In genomic region chr6:111572216-111572706, GRCh38 we compare ENCODE assay signal across 23 cellular contexts. TPM values are rescaled to one million over a fixed set of nuclear protein-coding genes. Genes with fewer than 3 reads are reported as not detected.
A peak's percentile ranks its signal among the peaks of the same experiment; 100 is the strongest.
DNase-seq lines count a peak whose midpoint lies in the region; ATAC-seq and TF ChIP-seq lines count a peak whose summit lies in the region.
"Had no signal": no experiment of that assay in that cellular context is flagged by ENCODE, and none has a peak within 500 bp of the region (broad histone marks: within the 10 kb centered on the region; RNA-seq: fewer than 3 reads in every experiment).

No MANE protein-coding gene starts in this region.

- H3K4me1 Mint-ChIP-seq in activated T-cell treated with anti-CD3 and anti-CD28 coated beads, Interleukin-2, amount 50 U/mL, for 72 hours (ENCODE audit: low read depth): peaks cover 67% of the 10 kb centered on the region

- intact Hi-C loops in stomach (cut with DNase I; ENCODE audit: low total_unique reads): no loop called here
- intact Hi-C loops in ascending aorta (cut with DNase I): no loop called here

- no peak overlapping the region for H3K4me3 Mint-ChIP-seq in activated T-cell treated with anti-CD3 and anti-CD28 coated beads, Interleukin-2, amount 50 U/mL, for 72 hours
- H3K4me3 Mint-ChIP-seq: activated T-helper 1 cell treated with anti-CD3 and anti-CD28 coated beads, Interleukin-12 subunit alpha, Interleukin-12 subunit beta, Interleukin-2, Interleukin-4 antibody, amounts not matched to agents 30 ng/mL and 10 ng/mL and 1 ng/mL, durations not matched to agents 14 hours and 24 hours and 36 hours; stimulated activated memory B cell treated with anti-CD40 and anti-IgM and Interleukin-4, amounts not matched to agents 10 μg/mL and 1 μg/mL and 100 μg/mL, for 72 hours had no signal

- POLR2A ChIA-PET in RWPE1 (lab: Yijun Ruan, JAX; ENCODE audit: low non-redundant PET): interaction anchor here (1.1 kb wide), 1 partner anchor 7 kb away, joined by 3 read pairs; no protein-coding TSS in a partner anchor

- H3K27me3 Mint-ChIP-seq in activated T-cell treated with anti-CD3 and anti-CD28 coated beads, Interleukin-2, amount 50 U/mL, for 72 hours (ENCODE audit: low read depth): no peaks in the 10 kb centered on the region
- H3K27me3 Mint-ChIP-seq: stimulated activated memory B cell treated with anti-CD40 and anti-IgM and Interleukin-4, amounts not matched to agents 10 μg/mL and 1 μg/mL and 100 μg/mL, for 72 hours had no signal

- H3K9me3 Mint-ChIP-seq in activated T-cell treated with anti-CD3 and anti-CD28 coated beads, Interleukin-2, amount 50 U/mL, for 72 hours: no peaks in the 10 kb centered on the region
- H3K9me3 Mint-ChIP-seq: activated T-helper 1 cell treated with anti-CD3 and anti-CD28 coated beads, Interleukin-12 subunit alpha, Interleukin-12 subunit beta, Interleukin-2, Interleukin-4 antibody, amounts not matched to agents 30 ng/mL and 10 ng/mL and 1 ng/mL, durations not matched to agents 14 hours and 24 hours and 36 hours; stimulated activated memory B cell treated with anti-CD40 and anti-IgM and Interleukin-4, amounts not matched to agents 10 μg/mL and 1 μg/mL and 100 μg/mL, for 72 hours had no signal

- TF ChIP-seq CTCF in RWPE1 (conservative IDR thresholded peaks at IDR 0.05; ENCODE audit: low read depth) (no peak), stomach (IDR thresholded peaks at IDR 0.05) (no peak), ascending aorta (IDR thresholded peaks at IDR 0.05) (no peak)

- H3K27me3 ChIP-seq in stomach: no peaks in the 10 kb centered on the region
- H3K27me3 ChIP-seq in ascending aorta: no peaks in the 10 kb centered on the region
- H3K27me3 ChIP-seq: cardiac muscle cell, gastroesophageal sphincter, right atrium auricular region, tibial nerve had no signal

- H3K36me3 ChIP-seq in stomach: peaks cover 19 to 82% (median 61%) of the 10 kb centered on the region in 4 donors
- H3K36me3 ChIP-seq in ascending aorta: peaks cover 6 to 29% of the 10 kb centered on the region in 2 donors

- H3K36me3 Mint-ChIP-seq in activated T-cell treated with anti-CD3 and anti-CD28 coated beads, Interleukin-2, amount 50 U/mL, for 72 hours (ENCODE audit: insufficient read depth in 2 of 2): peaks cover 13 to 38% of the 10 kb centered on the region in 2 donors

- H3K27ac Mint-ChIP-seq in activated T-cell treated with anti-CD3 and anti-CD28 coated beads, Interleukin-2, amount 50 U/mL, for 72 hours: no peak overlapping the region
- H3K27ac Mint-ChIP-seq: activated T-helper 1 cell treated with anti-CD3 and anti-CD28 coated beads, Interleukin-12 subunit alpha, Interleukin-12 subunit beta, Interleukin-2, Interleukin-4 antibody, amounts not matched to agents 30 ng/mL and 10 ng/mL and 1 ng/mL, durations not matched to agents 14 hours and 24 hours and 36 hours; stimulated activated memory B cell treated with anti-CD40 and anti-IgM and Interleukin-4, amounts not matched to agents 10 μg/mL and 1 μg/mL and 100 μg/mL, for 72 hours had no signal

- H3K9me3 ChIP-seq in stomach: no peaks in the 10 kb centered on the region
- H3K9me3 ChIP-seq in ascending aorta: no peaks in the 10 kb centered on the region
- H3K9me3 ChIP-seq: Caco-2, gastroesophageal sphincter, right atrium auricular region, tibial nerve had no signal

- no peak for ATAC-seq in HG03139 (IDR thresholded peaks at IDR 0.05; ENCODE audit: unreplicated experiment)
- ATAC-seq in activated T-cell treated with anti-CD3 and anti-CD28 coated beads, Interleukin-2, amount 50 U/mL, for 72 hours (replicated peaks in 1 of 2): no peak
- ATAC-seq: activated CD4-positive, CD25-positive, alpha-beta regulatory T cell treated with anti-CD3 and anti-CD28 coated beads, Interleukin-2, amount 50 U/mL, for 24 hours; stimulated activated memory B cell treated with anti-CD40 and anti-IgM and Interleukin-4, amounts not matched to agents 10 μg/mL and 1 μg/mL and 100 μg/mL, for 72 hours had no signal

- H3K27ac ChIP-seq in RWPE1 (peak overlapping the region; percentile 90), epithelial cell of prostate (peak overlapping the region; percentile 84), stomach (peak overlapping the region in 4 of 5 donors; percentile 25 to 74 (median 34)), ascending aorta (peak overlapping the region in 1 of 2 donors; percentile 20)
- H3K27ac ChIP-seq: 22Rv1 had no signal

- no peak for TF ChIP-seq POLR2A in stomach (IDR thresholded peaks at IDR 0.05)

- H3K4me1 ChIP-seq in stomach (peaks cover 10 to 60% (median 37%) of the 10 kb centered on the region in 4 donors), ascending aorta (peaks cover 0 to 38% of the 10 kb centered on the region in 2 donors)
- H3K4me1 ChIP-seq: Caco-2 had no signal

- 70 to 81% (median 74%) methylated on average over 3 to 5 of the region's 5 CpGs for WGBS in stomach, 5 donors

- CTCF ChIA-PET in RWPE1 (lab: Yijun Ruan, JAX): interaction anchor here (0.6 to 0.7 kb wide), 3 partner anchors 10 to 143 kb away, joined by 3 to 4 read pairs (median 3); no protein-coding TSS in a partner anchor

- DNase-seq in DMS79 treated with DMSO at 0.1 percent for 48 hours (lab: John Stamatoyannopoulos, UW) (peak; percentile 45), DMS79 (lab: John Stamatoyannopoulos, UW) (no peak), RWPE1 (ENCODE audit: low spot score) (no peak), epithelial cell of prostate (ENCODE audit: low read depth, low spot score) (no peak), stomach (no peak), ascending aorta (ENCODE audit: low spot score in 2 of 2) (no peak)
- DNase-seq in activated T-cell treated with anti-CD3 and anti-CD28 coated beads, Interleukin-2, amount 50 U/mL, for 72 hours: no peak
- DNase-seq: Caco-2, EL, KBM-7, left cardiac atrium, NCI-H1048, NCI-H748 treated with DMSO at 0.1 percent for 48 hours, T1000 had no signal

- no peak overlapping the region for H3K4me3 ChIP-seq in stomach
- no peak overlapping the region for H3K4me3 ChIP-seq in ascending aorta
- H3K4me3 ChIP-seq: cardiac muscle cell, gastroesophageal sphincter, right atrium auricular region, tibial nerve had no signal

- TF ChIP-seq EP300 in stomach (IDR thresholded peaks at IDR 0.05): no peak

RNA-seq across cellular contexts. Expression of gene TRAF3IP2, which starts 33.4 kb away (rescaled TPM):
- 10 to 100 TPM; 11.1 to 87.2 (median 23.5) TPM for total RNA-seq in stomach
- 10 to 100 TPM; 40.6 to 64.4 (median 62.5) TPM for polyA plus RNA-seq in stomach
- 31.3 TPM for total RNA-seq in ascending aorta
- total RNA-seq in activated T-cell treated with anti-CD3 and anti-CD28 coated beads, Interleukin-2, amount 50 U/mL, for 72 hours: 10 to 100 TPM; 29.3 to 45.5 TPM
